9 cellular contexts compared by ENCODE assay signal in genomic region chr2:218368621-218369153, GRCh38. TPM values are rescaled to one million over a fixed set of nuclear protein-coding genes. Genes with fewer than 3 reads are reported as not detected.
A peak's percentile ranks its signal among the peaks of the same experiment; 100 is the strongest.
DNase-seq lines count a peak whose midpoint lies in the region; ATAC-seq, FAIRE-seq and TF ChIP-seq lines count a peak whose summit lies in the region.
"Had no signal": no experiment of that assay in that cellular context is flagged by ENCODE, and none has a peak within 500 bp of the region (broad histone marks: within the 10 kb centered on the region; RNA-seq: fewer than 3 reads in every experiment).

No MANE protein-coding gene starts in this region.

- TF ChIP-seq CTCF in mammary epithelial cell (conservative IDR thresholded peaks at IDR 0.05 in 1 of 2, IDR thresholded peaks at IDR 0.05 in 1 of 2; ENCODE audit: extremely low read depth in 1 of 2, insufficient read depth in 1 of 2, low read depth in 1 of 2, low read length in 2 of 2) = peak in 1 of 2 donors; percentile 13

- H3K4me1 ChIP-seq in BLaER1 (peaks cover 72% of the 10 kb centered on the region), HUES64 (ENCODE audit: insufficient read depth, low read length) (no peaks in the 10 kb centered on the region), mammary epithelial cell (ENCODE audit: insufficient read depth, low read length) (peaks cover 3% of the 10 kb centered on the region), muscle layer of colon (ENCODE audit: insufficient read depth, low read length) (peaks cover 18% of the 10 kb centered on the region), small intestine (ENCODE audit: control insufficient read depth in 2 of 2, insufficient read depth in 1 of 2, low read depth in 1 of 2, low read length in 1 of 2) (no peaks in the 10 kb centered on the region)

- H3K9me3 ChIP-seq in BLaER1 (peaks cover 4% of the 10 kb centered on the region; the same call in 1 of the 2 replicates), HUES64 (ENCODE audit: insufficient read depth, low read depth, low read length) (no peaks in the 10 kb centered on the region), mammary epithelial cell (replicated peaks; ENCODE audit: insufficient read depth, low read length) (no peaks in the 10 kb centered on the region), muscle layer of colon (ENCODE audit: low read length) (no peaks in the 10 kb centered on the region), small intestine (ENCODE audit: control insufficient read depth, low read depth) (peaks cover 2% of the 10 kb centered on the region)

- peak overlapping the region; percentile 81 for H3K27ac ChIP-seq in BLaER1
- H3K27ac ChIP-seq in HUES64 (ENCODE audit: low read depth, low read length) = no peak overlapping the region
- H3K27ac ChIP-seq in mammary epithelial cell (ENCODE audit: insufficient read depth, low read depth, low read length) = no peak overlapping the region
- peak overlapping the region; percentile 62 for H3K27ac ChIP-seq in muscle layer of colon (ENCODE audit: low read depth, low read length)
- H3K27ac ChIP-seq in small intestine (ENCODE audit: low read depth in 1 of 2, low read length in 1 of 2) = peak overlapping the region in 1 of 2 donors; percentile 68

- no peak for DNase-seq in mammary epithelial cell
- no peak for DNase-seq in Kasumi-1 (lab: John Stamatoyannopoulos, UW)
- no peak for DNase-seq in small intestine
- no peak for DNase-seq in C1 segment of cervical spinal cord (lab: John Stamatoyannopoulos, UW)

- CTCF ChIA-PET in mammary epithelial cell (lab: Charles Lee; ENCODE audit: low non-redundant PET) = interaction anchor here (0.5 kb wide), 1 partner anchor 99 kb away, joined by 3 read pairs; the partner anchor contains the start of genes AAMP and PNKD

- 57% methylated on average over 27 of the region's 27 CpGs for WGBS in HUES64
- 20% methylated on average over 13 of the region's 27 CpGs for WGBS in mammary epithelial cell (ENCODE audit: low coverage, missing lambda C conversion rate)
- WGBS in small intestine, 3 donors = 47 to 62% (median 51%) methylated on average over 27 of the region's 27 CpGs

- dilution Hi-C loops in mammary epithelial cell (cut with HindIII; ENCODE audit: low sequenced_read_pairs) = no loop called here

- no TSS peak for BruUV-seq in mammary epithelial cell (replicated peaks; lab: Mats Ljungman, UMichigan)

- H3K4me2 ChIP-seq in BLaER1 = peak overlapping the region; percentile 89
- peak overlapping the region; percentile 28 for H3K4me2 ChIP-seq in mammary epithelial cell (ENCODE audit: insufficient read depth, low read depth, low read length)

- no peaks in the 10 kb centered on the region for H3K79me2 ChIP-seq in mammary epithelial cell (ENCODE audit: insufficient read depth, low read length)

- no peak for FAIRE-seq in small intestine (lab: Jason Lieb, UNC)

- intact Hi-C loops in mammary epithelial cell (cut with micrococcal nuclease) = no loop called here

- in situ Hi-C loops in mammary epithelial cell (cut with MboI; ENCODE audit: low sequenced_read_pairs in 2 of 2) = no loop called here

- H4K20me1 ChIP-seq in BLaER1 (no peaks in the 10 kb centered on the region), mammary epithelial cell (ENCODE audit: insufficient read depth, low read length) (no peaks in the 10 kb centered on the region)

- peak overlapping the region; percentile 50 for H2AFZ ChIP-seq in mammary epithelial cell (ENCODE audit: low read depth, low read length)

- H3K4me3 ChIP-seq in BLaER1 = peak overlapping the region; percentile 69; the same call in 1 of the 2 replicates
- peak overlapping the region; percentile 29 for H3K4me3 ChIP-seq in HUES64 (ENCODE audit: low read length)
- no peak overlapping the region for H3K4me3 ChIP-seq in mammary epithelial cell (replicated peaks in 1 of 3; ENCODE audit: insufficient read depth in 1 of 3, low read depth in 2 of 3, low read length in 3 of 3)
- H3K4me3 ChIP-seq in muscle layer of colon (ENCODE audit: low read depth in 1 of 2, low read length in 2 of 2) = peak overlapping the region in 1 of 2 donors; percentile 38
- no peak overlapping the region for H3K4me3 ChIP-seq in small intestine (ENCODE audit: low read depth in 1 of 2, low read length in 2 of 2)

- H3K9ac ChIP-seq in BLaER1 = peak overlapping the region; percentile 72; the same call in 1 of the 2 replicates
- no peak overlapping the region for H3K9ac ChIP-seq in HUES64 (ENCODE audit: low read depth, low read length)
- H3K9ac ChIP-seq in mammary epithelial cell (ENCODE audit: insufficient read depth, low read length) = no peak overlapping the region
- H3K9ac ChIP-seq in muscle layer of colon (ENCODE audit: low read length) = no peak overlapping the region

- no peak for ATAC-seq in HG03432 (IDR thresholded peaks at IDR 0.05; ENCODE audit: unreplicated experiment)

- H3K27me3 ChIP-seq in BLaER1 (no peaks in the 10 kb centered on the region), HUES64 (ENCODE audit: insufficient read depth, low read length) (no peaks in the 10 kb centered on the region), mammary epithelial cell (ENCODE audit: insufficient read depth, low read length) (no peaks in the 10 kb centered on the region), muscle layer of colon (ENCODE audit: control insufficient read depth in 1 of 2, insufficient read depth in 2 of 2, low read length in 2 of 2) (no peaks in the 10 kb centered on the region), small intestine (ENCODE audit: control insufficient read depth in 2 of 2, insufficient read depth in 2 of 2, low read length in 2 of 2) (no peaks in the 10 kb centered on the region)

- no peaks in the 10 kb centered on the region for H3K36me3 ChIP-seq in BLaER1
- no peaks in the 10 kb centered on the region for H3K36me3 ChIP-seq in HUES64 (ENCODE audit: insufficient read depth, low read length)
- no peaks in the 10 kb centered on the region for H3K36me3 ChIP-seq in mammary epithelial cell (ENCODE audit: insufficient read depth, low read length)
- no peaks in the 10 kb centered on the region for H3K36me3 ChIP-seq in muscle layer of colon (ENCODE audit: insufficient read depth, low read length)
- H3K36me3 ChIP-seq in small intestine (ENCODE audit: control insufficient read depth in 2 of 2, insufficient read depth in 2 of 2, low read length in 2 of 2) = no peaks in the 10 kb centered on the region

RNA-seq across cellular contexts. Expression of gene CATIP, which starts 12.0 kb away (rescaled TPM):
- not detected for polyA plus RNA-seq in HUES64 (2013, experiment 1 of 2)
- not detected for polyA plus RNA-seq in HUES64 (2013, experiment 2 of 2)
- total RNA-seq in mammary epithelial cell = not detected
- polyA plus RNA-seq in mammary epithelial cell (not detected), small intestine (under 1 TPM in 1 of 3 donors, not detected in 2; 0.09 TPM)
- polyA minus RNA-seq in mammary epithelial cell = not detected
- total RNA-seq: activated CD8-positive, alpha-beta memory T cell treated with anti-CD3 and anti-CD28 coated beads for 36 hours had no signal

RNA-seq across cellular contexts. Expression of gene SLC11A1, which starts 13.4 kb away (rescaled TPM):
- not detected for polyA plus RNA-seq in HUES64 (2013, experiment 1 of 2)
- polyA plus RNA-seq in HUES64 (2013, experiment 2 of 2) = not detected
- total RNA-seq in mammary epithelial cell = under 1 TPM; 0.17 to 0.38 TPM
- 0.51 TPM for polyA plus RNA-seq in mammary epithelial cell
- not detected for polyA minus RNA-seq in mammary epithelial cell
- polyA plus RNA-seq in small intestine = 1 to 10 TPM in 2 of 3 donors, under 1 TPM in 1; 0.54 to 8.4 (median 3.1) TPM

RNA-seq across cellular contexts. Expression of gene CTDSP1, which starts 31.0 kb away (rescaled TPM):
- polyA plus RNA-seq in HUES64 (2013, experiment 1 of 2) = 19.3 TPM
- polyA plus RNA-seq in HUES64 (2013, experiment 2 of 2) = 21.4 TPM
- total RNA-seq in mammary epithelial cell = 10 to 100 TPM; 27.0 to 58.0 TPM
- 79.1 TPM for polyA plus RNA-seq in mammary epithelial cell
- 123 TPM for polyA minus RNA-seq in mammary epithelial cell
- 100 to 1,000 TPM in 2 of 3 donors, 10 to 100 TPM in 1; 94.3 to 144 (median 111) TPM for polyA plus RNA-seq in small intestine

RNA-seq across cellular contexts. Expression of gene VIL1, which starts 50.2 kb away (rescaled TPM):
- polyA plus RNA-seq in HUES64 (2013, experiment 1 of 2) = 8.5 TPM
- 6.3 TPM for polyA plus RNA-seq in HUES64 (2013, experiment 2 of 2)
- total RNA-seq in mammary epithelial cell = not detected
- polyA plus RNA-seq in mammary epithelial cell = 0.01 TPM
- polyA minus RNA-seq in mammary epithelial cell = not detected
- polyA plus RNA-seq in small intestine = 100 to 1,000 TPM; 247 to 345 (median 280) TPM
- total RNA-seq: activated CD8-positive, alpha-beta memory T cell treated with anti-CD3 and anti-CD28 coated beads for 36 hours had no signal

Comparison
In these comparisons a context has a peak if more than half of its experiments do, and no peak if none do; other contexts are left out.
1. H3K27ac ChIP-seq: peak in BLaER1 (single experiment) and muscle layer of colon (single experiment); none in HUES64 (single experiment) and mammary epithelial cell (single experiment).
2. H3K4me3 ChIP-seq: peak in BLaER1 (single experiment) and HUES64 (single experiment); none in mammary epithelial cell (0 of 3) and small intestine (0 of 2).